In the genomic region with DNA sequence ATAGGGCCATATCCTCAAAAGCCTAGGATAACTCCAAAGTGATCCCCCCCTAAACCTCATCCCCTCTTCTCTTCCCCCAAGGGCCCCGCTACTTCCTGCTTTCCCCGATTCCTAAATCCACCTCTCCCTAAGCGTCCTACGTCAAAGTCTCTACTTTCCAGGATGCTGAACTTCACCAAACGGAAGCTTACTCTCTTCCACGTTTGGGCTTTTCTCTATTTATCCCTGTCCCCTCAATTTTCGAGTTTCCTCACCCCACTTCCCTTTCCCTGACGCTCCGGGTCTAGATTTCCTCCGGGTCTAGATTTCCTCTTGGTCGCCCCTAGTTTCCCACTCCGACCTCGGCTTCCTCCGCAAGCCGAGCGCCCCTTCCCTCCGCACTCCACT, we compare ENCODE assay signal across 1 cellular context.
TF ChIP-seq lines count a peak whose summit lies in the region.

No MANE protein-coding gene starts in this region.

TF ChIP-seq in HEK293, 187 proteins besides CTCF, POLR2A, EP300 and RAD21 (continued from another document):
- TF ChIP-seq HOXD13 (CRISPR knock-in tag; IDR thresholded peaks at IDR 0.05; ENCODE audit: borderline replicate concordance): no peak
- no peak for TF ChIP-seq BCL11A (tag by site-specific recombination; IDR thresholded peaks at IDR 0.05; ENCODE audit: low read depth)
- 0 out of 2 replicates have a peak, but pooled peaks have one; percentile 13 for TF ChIP-seq ZBTB20 (tag by site-specific recombination; IDR thresholded peaks at IDR 0.05)
- no peak for TF ChIP-seq ZFP69B (tag by site-specific recombination; IDR thresholded peaks at IDR 0.05)
- TF ChIP-seq KLF1 (tag by site-specific recombination; IDR thresholded peaks at IDR 0.05): no peak
- 0 out of 2 replicates have a peak, but pooled peaks have one; percentile 25 for TF ChIP-seq ZBTB48 (tag by site-specific recombination; IDR thresholded peaks at IDR 0.05)
- no peak for TF ChIP-seq ZNF501 (tag by site-specific recombination; IDR thresholded peaks at IDR 0.05)
- TF ChIP-seq ZNF488 (tag by site-specific recombination; IDR thresholded peaks at IDR 0.05): no peak
